Comparison of ENCODE assay signal across 13 cellular contexts in the genomic region with DNA sequence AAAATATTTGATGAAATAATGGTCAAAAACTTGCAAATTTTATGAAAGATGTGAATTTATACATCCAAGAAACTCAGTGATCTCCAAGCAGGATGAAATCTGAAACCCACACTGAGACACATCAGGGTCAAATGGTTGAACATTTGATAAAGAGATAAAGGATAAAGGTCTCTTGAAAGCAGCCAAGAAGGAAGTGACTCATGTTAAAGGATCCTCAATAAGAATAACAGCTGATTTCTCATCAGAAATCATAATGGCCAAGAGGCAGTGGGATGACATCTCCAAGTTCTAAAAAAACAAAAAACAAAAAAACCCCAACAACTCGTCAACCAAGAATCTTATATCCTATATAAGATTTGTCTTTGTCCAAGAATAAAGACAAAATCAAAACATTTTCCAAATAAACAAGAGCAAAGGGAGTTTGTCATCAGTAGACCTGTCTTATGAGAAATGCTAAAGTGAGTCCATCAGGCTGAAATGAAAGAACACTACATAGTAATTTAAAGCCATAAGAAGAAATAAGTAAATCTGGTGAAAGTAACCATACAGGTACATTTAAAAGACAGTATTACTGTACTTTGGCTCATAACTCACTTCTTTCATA.
DNase-seq lines count a peak whose midpoint lies in the region; ATAC-seq and TF ChIP-seq lines count a peak whose summit lies in the region.
"Had no signal": no experiment of that assay in that cellular context is flagged by ENCODE, and none has a peak within 500 bp of the region (broad histone marks: within the 10 kb centered on the region; RNA-seq: fewer than 3 reads in every experiment).

No MANE protein-coding gene starts in this region.

- H4K20me1 ChIP-seq in HCT116 (ENCODE audit: insufficient read depth) = no peaks in the 10 kb centered on the region
- H4K20me1 ChIP-seq in hepatocyte (ENCODE audit: insufficient read depth, poor library complexity, severe bottlenecking) = no peaks in the 10 kb centered on the region
- H4K20me1 ChIP-seq: BLaER1 had no signal

- TF ChIP-seq POLR2A in HCT116 (IDR thresholded peaks at IDR 0.05; ENCODE audit: borderline replicate concordance, extremely low read depth, insufficient read depth, insufficient read length) = no peak

- H3K79me2 ChIP-seq in ACC112 (ENCODE audit: control insufficient read depth, insufficient read depth, low read length, unreplicated experiment) = peaks cover 2% of the 10 kb centered on the region
- H3K79me2 ChIP-seq in HCT116 (ENCODE audit: insufficient read depth, low read length) = peaks cover 32% of the 10 kb centered on the region
- peaks cover 8% of the 10 kb centered on the region for H3K79me2 ChIP-seq in hepatocyte

- CTCF ChIA-PET in HCT116 (lab: Charles Lee) = no interaction called here

- DNase-seq in HCT116 (ENCODE audit: low read depth, low spot score) (no peak), SW480 (ENCODE audit: low spot score) (peak; percentile 6), fibroblast of pulmonary artery (ENCODE audit: low read depth) (peak; percentile 18), NK-92 (lab: John Stamatoyannopoulos, UW; ENCODE audit: unreplicated experiment) (no peak), hepatocyte (ENCODE audit: low spot score) (no peak), mucosa of gallbladder (ENCODE audit: low spot score) (no peak), cerebellar cortex (ENCODE audit: low spot score) (no peak)
- DNase-seq: activated gamma-delta T cell, SIG-M5, thyroid gland had no signal

- H3K36me3 ChIP-seq in ACC112 (ENCODE audit: insufficient read depth, low read length) = peaks cover 51% of the 10 kb centered on the region
- H3K36me3 ChIP-seq in HCT116 (ENCODE audit: control insufficient read depth in 1 of 2, insufficient read depth in 2 of 2, low read length in 2 of 2) = peaks cover 4 to 50% of the 10 kb centered on the region in 2 experiments; a peak in 3 of 4 replicates
- H3K36me3 ChIP-seq in hepatocyte (replicated peaks; ENCODE audit: insufficient read depth, low read depth) = peaks cover 14% of the 10 kb centered on the region

- 100% methylated on average over 1 of the region's 1 CpG for WGBS in hepatocyte (ENCODE audit: low lambda C conversion rate, missing lambda C conversion rate)

- H3K4me1 ChIP-seq in ACC112 (ENCODE audit: control insufficient read depth, insufficient read depth, low read length, unreplicated experiment) (peaks cover 9% of the 10 kb centered on the region), HCT116 (ENCODE audit: control insufficient read depth in 1 of 2, insufficient read depth in 2 of 2, low read length in 2 of 2) (peaks cover 0 to 7% of the 10 kb centered on the region in 2 experiments; a peak in 2 of 4 replicates), hepatocyte (ENCODE audit: insufficient read depth) (no peaks in the 10 kb centered on the region)
- H3K4me1 ChIP-seq: BLaER1, right atrium auricular region, thyroid gland had no signal

- ATAC-seq in HCT116 = no peak

- intact Hi-C loops in HCT116 (cut with micrococcal nuclease) = no loop called here

- TF ChIP-seq RAD21 in HCT116 (IDR thresholded peaks at IDR 0.05; ENCODE audit: low read depth) = no peak

- no peak overlapping the region for H2AFZ ChIP-seq in ACC112 (ENCODE audit: low read length, unreplicated experiment)
- no peak overlapping the region for H2AFZ ChIP-seq in HCT116 (ENCODE audit: low read depth, low read length, poor library complexity, severe bottlenecking)
- H2AFZ ChIP-seq in hepatocyte = no peak overlapping the region

- peak overlapping the region; percentile 44 for H3K27ac ChIP-seq in ACC112 (ENCODE audit: low read depth, low read length)
- H3K27ac ChIP-seq in HCT116 (ENCODE audit: low read depth, low read length) = no peak overlapping the region
- H3K27ac ChIP-seq in hepatocyte = no peak overlapping the region
- H3K27ac ChIP-seq: BLaER1, right atrium auricular region, thyroid gland had no signal

- H3K27me3 ChIP-seq in ACC112 (ENCODE audit: insufficient read depth, low read length) (no peaks in the 10 kb centered on the region), HCT116 (ENCODE audit: insufficient read depth, low read length) (no peaks in the 10 kb centered on the region), hepatocyte (no peaks in the 10 kb centered on the region)
- H3K27me3 ChIP-seq: BLaER1, right atrium auricular region, thyroid gland had no signal

- no TSS peak for BruUV-seq in HCT116 (replicated peaks; lab: Mats Ljungman, UMichigan)

- RAD21 ChIA-PET in HCT116 (lab: Charles Lee; ENCODE audit: low non-redundant PET in 1 of 2, low total read pairs in 2 of 2, uncharacterized antibody in 2 of 2, unreplicated experiment in 2 of 2) = no interaction called here

- H3K9ac ChIP-seq in HCT116 (ENCODE audit: low read length) = no peak overlapping the region
- H3K9ac ChIP-seq: BLaER1 had no signal

- TF ChIP-seq CTCF in HCT116 (IDR thresholded peaks at IDR 0.05 in 2 of 3, conservative IDR thresholded peaks at IDR 0.05 in 1 of 3; ENCODE audit: borderline replicate concordance in 1 of 3, insufficient read depth in 1 of 3, low read depth in 2 of 3, low read length in 2 of 3) = no peak
- no peak for TF ChIP-seq CTCF in fibroblast of pulmonary artery (IDR thresholded peaks at IDR 0.05; ENCODE audit: low read length, missing control alignments)
- TF ChIP-seq CTCF in hepatocyte (IDR thresholded peaks at IDR 0.05; ENCODE audit: poor library complexity) = no peak

- POLR2A ChIA-PET in HCT116 (lab: Charles Lee) = no interaction called here

- H3K4me2 ChIP-seq in HCT116 (ENCODE audit: low read length) (no peak overlapping the region), hepatocyte (no peak overlapping the region)
- H3K4me2 ChIP-seq: BLaER1 had no signal

- H3K9me3 ChIP-seq in HCT116 (ENCODE audit: control insufficient read depth in 1 of 2, insufficient read depth in 1 of 2, low read depth in 1 of 2, low read length in 2 of 2) (peaks cover 0 to 5% of the 10 kb centered on the region in 2 experiments; a peak in 1 of 4 replicates), hepatocyte (ENCODE audit: low read depth) (peaks cover 13% of the 10 kb centered on the region)
- H3K9me3 ChIP-seq: thyroid gland had no signal

- H3K4me3 ChIP-seq in ACC112 (ENCODE audit: low read depth, low read length) = peak overlapping the region; percentile 19; the same call in 1 of the 2 replicates
- no peak overlapping the region for H3K4me3 ChIP-seq in HCT116 (replicated peaks in 1 of 2; ENCODE audit: low read depth in 1 of 2, low read length in 2 of 2)
- H3K4me3 ChIP-seq in fibroblast of pulmonary artery (replicated peaks; ENCODE audit: low read depth, low read length) = no peak overlapping the region
- H3K4me3 ChIP-seq in hepatocyte = no peak overlapping the region
- H3K4me3 ChIP-seq: BLaER1, right atrium auricular region, thyroid gland had no signal

- H3K9me2 ChIP-seq in HCT116 (ENCODE audit: insufficient read depth) = no peaks in the 10 kb centered on the region
- no peaks in the 10 kb centered on the region for H3K9me2 ChIP-seq in hepatocyte (replicated peaks; ENCODE audit: insufficient read depth)

TF ChIP-seq in HCT116, 20 proteins besides CTCF, POLR2A, EP300 and RAD21:
- TF ChIP-seq JUND (IDR thresholded peaks at IDR 0.05) (0 out of 2 replicates have a peak, but pooled peaks have one; percentile 20), ELF1 (IDR thresholded peaks at IDR 0.05; ENCODE audit: borderline replicate concordance, low read depth) (no peak), CBX3 (IDR thresholded peaks at IDR 0.05; ENCODE audit: low read depth) (peak; percentile 47; the same call in 1 of the 2 replicates)

Comparison
In these comparisons a context has a peak if more than half of its experiments do, and no peak if none do; other contexts are left out.
1. DNase-seq: peak in SW480 (single experiment) and fibroblast of pulmonary artery (single experiment); none in HCT116 (single experiment), NK-92 (single experiment), hepatocyte (single experiment), mucosa of gallbladder (single experiment) and cerebellar cortex (single experiment).